Comparison of ENCODE assay signal across 8 cellular contexts in the genomic region with DNA sequence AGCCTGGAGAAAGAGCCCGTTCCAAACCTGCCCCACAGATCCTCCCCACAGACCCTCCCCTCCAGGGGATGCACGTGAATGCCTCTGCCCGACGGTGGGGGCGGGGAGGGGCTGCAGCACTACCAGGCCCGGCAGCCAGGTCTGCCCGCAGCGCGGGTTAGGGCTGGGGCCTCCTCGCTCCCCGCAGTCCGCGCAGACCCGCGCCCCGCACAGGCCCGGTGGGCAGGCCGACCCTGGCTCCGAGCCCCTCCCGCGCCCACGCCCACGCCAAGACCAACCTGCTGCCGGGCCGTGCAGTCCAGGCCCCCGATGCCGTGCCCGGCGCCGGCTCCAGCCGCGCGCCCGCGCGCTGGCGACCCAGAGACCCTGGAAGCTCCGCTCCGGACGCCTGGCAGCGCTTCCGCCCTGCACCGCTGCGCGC. TPM values are rescaled to one million over a fixed set of nuclear protein-coding genes. Genes with fewer than 3 reads are reported as not detected.
DNase-seq lines count a peak whose midpoint lies in the region; ATAC-seq and TF ChIP-seq lines count a peak whose summit lies in the region.

A gene with protein sequence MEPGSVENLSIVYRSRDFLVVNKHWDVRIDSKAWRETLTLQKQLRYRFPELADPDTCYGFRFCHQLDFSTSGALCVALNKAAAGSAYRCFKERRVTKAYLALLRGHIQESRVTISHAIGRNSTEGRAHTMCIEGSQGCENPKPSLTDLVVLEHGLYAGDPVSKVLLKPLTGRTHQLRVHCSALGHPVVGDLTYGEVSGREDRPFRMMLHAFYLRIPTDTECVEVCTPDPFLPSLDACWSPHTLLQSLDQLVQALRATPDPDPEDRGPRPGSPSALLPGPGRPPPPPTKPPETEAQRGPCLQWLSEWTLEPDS (minus strand): TSS at position 404 of the 421 bp plus-strand sequence. CDS start 644 bp downstream, outside the sequence.

- intact Hi-C loops in OCI-LY7 (cut with micrococcal nuclease; ENCODE audit: unreplicated experiment): loop anchor here (5.0 kb wide), 1 partner anchor 41 kb away; no protein-coding TSS in a partner anchor

- peak within 1 kb of the TSS; percentile 63 to 87 (median 80) for H3K4me3 Mint-ChIP-seq in CD4-positive, CD25-positive, alpha-beta regulatory T cell
- H3K4me3 Mint-ChIP-seq in endodermal cell (peak within 1 kb of the TSS; percentile 76), neural crest cell (peak within 1 kb of the TSS; percentile 87)

- H3K9me3 ChIP-seq in CD4-positive, CD25-positive, alpha-beta regulatory T cell (ENCODE audit: control insufficient read depth in 2 of 2, low read length in 2 of 2): no peaks in the 10 kb centered on the region
- no peaks in the 10 kb centered on the region for H3K9me3 ChIP-seq in OCI-LY7 (ENCODE audit: low read length)
- no peaks in the 10 kb centered on the region for H3K9me3 ChIP-seq in endodermal cell (ENCODE audit: control insufficient read depth, low read length)

- 1% methylated on average over 45 of the region's 45 CpGs; no CpG with 5 or more reads in 1 of the 2 experiments for WGBS in endodermal cell (ENCODE audit: insufficient coverage in 1 of 2, insufficient read length in 1 of 2), 2 experiments

- peaks cover 7% of the 10 kb centered on the region for H3K36me3 Mint-ChIP-seq in CD4-positive, CD25-positive, alpha-beta regulatory T cell
- H3K36me3 Mint-ChIP-seq in endodermal cell (ENCODE audit: low read depth) (peaks cover 14% of the 10 kb centered on the region), neural crest cell (ENCODE audit: low read depth) (peaks cover 5% of the 10 kb centered on the region)

- peaks cover 0 to 19% (median 2%) of the 10 kb centered on the region in 4 donors for H3K4me1 Mint-ChIP-seq in CD4-positive, CD25-positive, alpha-beta regulatory T cell
- no peaks in the 10 kb centered on the region for H3K4me1 Mint-ChIP-seq in endodermal cell
- no peaks in the 10 kb centered on the region for H3K4me1 Mint-ChIP-seq in neural crest cell

- POLR2A ChIA-PET in OCI-LY7 (lab: Charles Lee): interaction anchor here (1.2 to 1.3 kb wide), 2 partner anchors 66 to 73 kb away, joined by 3 to 5 read pairs; a partner anchor contains a TSS

- H3K79me2 ChIP-seq in OCI-LY7 (ENCODE audit: insufficient read depth, low read depth, low read length): peaks cover 30% of the 10 kb centered on the region

- BruUV-seq in OCI-LY7 (replicated peaks; lab: Mats Ljungman, UMichigan): no TSS peak

- ATAC-seq in CD4-positive, CD25-positive, alpha-beta regulatory T cell (ENCODE audit: low read depth in 2 of 2): peak; percentile 1 to 2
- ATAC-seq in GM21526 (IDR thresholded peaks at IDR 0.05; ENCODE audit: low FRiP score, unreplicated experiment): peak; percentile 15

- peak within 1 kb of the TSS; percentile 33 for H3K27ac ChIP-seq in CD4-positive, CD25-positive, alpha-beta regulatory T cell (ENCODE audit: insufficient read depth, low read length, poor library complexity, severe bottlenecking)
- H3K27ac ChIP-seq in OCI-LY7 (ENCODE audit: low read depth, low read length, poor library complexity, severe bottlenecking) (peak within 1 kb of the TSS; percentile 33), endodermal cell (ENCODE audit: low read depth, low read length) (no peak within 1 kb of the TSS)

- H3K27me3 Mint-ChIP-seq in CD4-positive, CD25-positive, alpha-beta regulatory T cell: no peaks in the 10 kb centered on the region
- H3K27me3 Mint-ChIP-seq in endodermal cell (ENCODE audit: insufficient read depth) (no peaks in the 10 kb centered on the region), neural crest cell (ENCODE audit: low read depth) (no peaks in the 10 kb centered on the region)

- peaks cover 7% of the 10 kb centered on the region for H3K36me3 ChIP-seq in CD4-positive, CD25-positive, alpha-beta regulatory T cell (ENCODE audit: control insufficient read depth, insufficient read depth, low read length)
- peaks cover 57% of the 10 kb centered on the region for H3K36me3 ChIP-seq in OCI-LY7 (ENCODE audit: insufficient read depth, low read length)
- H3K36me3 ChIP-seq in endodermal cell (ENCODE audit: control insufficient read depth, insufficient read depth, low read length): peaks cover 26% of the 10 kb centered on the region

- peak within 1 kb of the TSS in 1 of 3 donors; percentile 51 for H3K27ac Mint-ChIP-seq in CD4-positive, CD25-positive, alpha-beta regulatory T cell
- H3K27ac Mint-ChIP-seq in endodermal cell (peak within 1 kb of the TSS; percentile 35), neural crest cell (ENCODE audit: unreplicated experiment) (no peak within 1 kb of the TSS)

- H3K9me3 Mint-ChIP-seq in CD4-positive, CD25-positive, alpha-beta regulatory T cell: no peaks in the 10 kb centered on the region
- no peaks in the 10 kb centered on the region for H3K9me3 Mint-ChIP-seq in endodermal cell
- H3K9me3 Mint-ChIP-seq in neural crest cell: no peaks in the 10 kb centered on the region

- no peaks in the 10 kb centered on the region for H3K9me2 ChIP-seq in OCI-LY7 (ENCODE audit: insufficient read depth, low read length)

- CTCF ChIA-PET in OCI-LY7 (lab: Charles Lee; ENCODE audit: unreplicated experiment): interaction anchor here (1.0 kb wide), 1 partner anchor 72 kb away, joined by 4 read pairs; no protein-coding TSS in a partner anchor

- DNase-seq in CD4-positive, CD25-positive, alpha-beta regulatory T cell: no peak
- DNase-seq in OCI-LY7 (ENCODE audit: low spot score) (no peak), endodermal cell (no peak), neural crest cell (ENCODE audit: low read depth, low spot score) (no peak), globus pallidus (ENCODE audit: low spot score) (no peak), NK-92 (lab: John Stamatoyannopoulos, UW; ENCODE audit: unreplicated experiment) (no peak)
- DNase-seq in stimulated activated CD4-positive, alpha-beta T cell treated with anti-CD3 and anti-CD28 coated beads, Interleukin-1b, Interleukin-23, amount 100 ng/mL, for 48 hours: no peak

- H3K4me3 ChIP-seq in CD4-positive, CD25-positive, alpha-beta regulatory T cell (ENCODE audit: low read depth, low read length): peak within 1 kb of the TSS; percentile 44
- H3K4me3 ChIP-seq in OCI-LY7 (ENCODE audit: low read depth, low read length, poor library complexity, severe bottlenecking) (peak within 1 kb of the TSS; percentile 100), endodermal cell (ENCODE audit: low read length) (peak within 1 kb of the TSS; percentile 93)

- H2AFZ ChIP-seq in OCI-LY7 (ENCODE audit: low read length): peak within 1 kb of the TSS; percentile 52; the same call in 1 of the 2 replicates

- H4K20me1 ChIP-seq in OCI-LY7 (ENCODE audit: insufficient read depth, low read length): 0 out of 2 replicates have a peak, but pooled peaks cover 4% of the 10 kb centered on the region

- peaks cover 29% of the 10 kb centered on the region for H3K4me1 ChIP-seq in CD4-positive, CD25-positive, alpha-beta regulatory T cell (ENCODE audit: control insufficient read depth, insufficient read depth, low read length, poor library complexity, severe bottlenecking)
- H3K4me1 ChIP-seq in OCI-LY7 (ENCODE audit: insufficient read depth, low read length, poor library complexity, severe bottlenecking) (peaks cover 17% of the 10 kb centered on the region), endodermal cell (ENCODE audit: control insufficient read depth, insufficient read depth, low read length) (peaks cover 4% of the 10 kb centered on the region)

- H3K4me2 ChIP-seq in OCI-LY7 (ENCODE audit: low read length): peak within 1 kb of the TSS; percentile 95

- no peaks in the 10 kb centered on the region for H3K27me3 ChIP-seq in CD4-positive, CD25-positive, alpha-beta regulatory T cell (ENCODE audit: control insufficient read depth, insufficient read depth, low read length)
- no peaks in the 10 kb centered on the region for H3K27me3 ChIP-seq in endodermal cell (ENCODE audit: control insufficient read depth, insufficient read depth, low read length, poor library complexity, severe bottlenecking)

- H3K9ac ChIP-seq in endodermal cell (ENCODE audit: extremely low read depth, low read length, poor library complexity, severe bottlenecking): peak within 1 kb of the TSS; percentile 68

- TF ChIP-seq CTCF in OCI-LY7 (conservative IDR thresholded peaks at IDR 0.05; ENCODE audit: low read length) (no peak), endodermal cell (conservative IDR thresholded peaks at IDR 0.05) (no peak), neural crest cell (conservative IDR thresholded peaks at IDR 0.05) (no peak)

RNA-seq across cellular contexts. Expression of the gene that starts here (rescaled TPM):
- total RNA-seq in CD4-positive, CD25-positive, alpha-beta regulatory T cell: 20.8 TPM
- polyA plus RNA-seq in CD4-positive, CD25-positive, alpha-beta regulatory T cell: 10 to 100 TPM; 22.3 to 24.9 (median 23.0) TPM
- 51.4 and 64.1 TPM in 2 replicates for total RNA-seq in OCI-LY7 (2014; rRNA removed; shearing (Covaris generic))
- total RNA-seq in OCI-LY7 (2022): 42.1 and 48.6 TPM in 2 replicates
- 10 to 100 TPM; 24.1 to 34.4 TPM for total RNA-seq in endodermal cell
- 18.9 TPM for polyA plus RNA-seq in endodermal cell (2013, experiment 1 of 2)
- polyA plus RNA-seq in endodermal cell (2013, experiment 2 of 2): 18.9 TPM
- 36.1 and 36.8 TPM in 2 replicates for total RNA-seq in neural crest cell

Comparison
In these comparisons a context has a peak if more than half of its experiments do, and no peak if none do; other contexts are left out.
1. H3K4me3 ChIP-seq: peak in every context shown above with its lines; median percentile 100 in OCI-LY7; 93 in endodermal cell; 44 in CD4-positive, CD25-positive, alpha-beta regulatory T cell.